Comparison of ENCODE assay signal across 22 cellular contexts in the genomic region with DNA sequence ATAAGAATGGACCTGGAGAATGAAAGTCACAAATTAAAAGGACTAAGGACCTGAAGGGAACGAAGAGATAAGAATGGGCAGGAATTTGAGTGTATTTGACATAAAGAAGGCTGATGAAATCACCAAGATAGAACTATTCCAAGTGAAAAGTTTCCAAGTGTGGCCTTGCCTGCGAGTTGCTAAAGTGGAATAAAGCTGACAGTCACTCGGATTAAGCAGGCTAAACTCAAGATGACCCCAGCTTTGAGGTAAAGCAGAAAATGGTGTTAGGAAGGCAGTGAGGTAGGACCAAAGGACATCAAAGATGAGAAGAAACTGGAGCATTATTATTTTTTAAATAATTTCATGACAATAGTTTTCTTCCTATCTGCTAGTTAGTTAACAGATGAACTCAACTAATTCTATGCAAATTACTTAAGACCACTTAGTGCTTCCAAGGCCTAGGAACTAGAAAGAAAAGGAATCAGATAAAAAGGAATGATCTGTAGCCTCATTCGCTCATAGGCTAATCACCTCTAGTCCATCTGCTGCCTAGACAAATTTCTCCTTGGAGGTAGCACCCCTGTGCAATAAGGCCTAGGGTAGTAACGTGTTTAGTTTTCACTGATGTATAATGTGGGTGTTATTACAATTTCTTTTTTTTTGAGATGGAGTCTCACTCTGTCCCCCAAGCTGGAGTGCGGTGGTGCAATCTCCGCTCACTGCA. TPM values are rescaled to one million over a fixed set of nuclear protein-coding genes. Genes with fewer than 3 reads are reported as not detected.
DNase-seq lines count a peak whose midpoint lies in the region; TF ChIP-seq lines count a peak whose summit lies in the region.
"Had no signal": no experiment of that assay in that cellular context is flagged by ENCODE, and none has a peak within 500 bp of the region (broad histone marks: within the 10 kb centered on the region; RNA-seq: fewer than 3 reads in every experiment).

No MANE protein-coding gene starts in this region.

- no peak overlapping the region for H3K9ac ChIP-seq in H9 (ENCODE audit: extremely low read depth, insufficient read length, low read length)
- H3K9ac ChIP-seq in OCI-LY1 (ENCODE audit: low read length): no peak overlapping the region

- no peak overlapping the region for H3K4me3 ChIP-seq in OCI-LY1 (ENCODE audit: low read depth, low read length, poor library complexity, severe bottlenecking)
- H3K4me3 ChIP-seq: esophagus muscularis mucosa, left ventricle myocardium inferior, mucosa of descending colon, sigmoid colon had no signal

- H3K27me3 ChIP-seq in H9 (ENCODE audit: insufficient read depth, low read length) (no peaks in the 10 kb centered on the region), OCI-LY1 (ENCODE audit: insufficient read depth, low read length) (no peaks in the 10 kb centered on the region)
- H3K27me3 ChIP-seq: esophagus muscularis mucosa, sigmoid colon had no signal

- no peaks in the 10 kb centered on the region for H3F3A ChIP-seq in OCI-LY1 (ENCODE audit: insufficient read depth, low read length)

- H3K4me2 ChIP-seq in H9 (ENCODE audit: insufficient read depth, insufficient read length, low read length): no peak overlapping the region
- 0 out of 2 replicates have a peak overlapping the region, but pooled peaks have one; percentile 2 for H3K4me2 ChIP-seq in OCI-LY1 (ENCODE audit: low read length)

- H4K5ac ChIP-seq in H9 (ENCODE audit: insufficient read length, low read depth, low read length): no peak overlapping the region

- no peak overlapping the region for H3T11ph ChIP-seq in H9 (ENCODE audit: low read length)

- no peaks in the 10 kb centered on the region for H3K9me2 ChIP-seq in OCI-LY1 (ENCODE audit: low read depth, low read length)

- no peak overlapping the region for H3K27ac ChIP-seq in H9 (ENCODE audit: insufficient read length, low read depth, low read length)
- H3K27ac ChIP-seq in OCI-LY1 (ENCODE audit: low read depth, low read length, poor library complexity, severe bottlenecking): no peak overlapping the region
- H3K27ac ChIP-seq: esophagus muscularis mucosa, left ventricle myocardium inferior, sigmoid colon had no signal

- H3K4me3 Mint-ChIP-seq in H9 (no peak overlapping the region), brain (peak overlapping the region in 4 of 5 experiments; percentile 8 to 61 (median 40)), nephron progenitor cell (no peak overlapping the region)
- H3K4me3 Mint-ChIP-seq: activated CD8-positive, alpha-beta T cell treated with anti-CD3 and anti-CD28 coated beads for 36 hours; activated naive CD8-positive, alpha-beta T cell treated with anti-CD3 and anti-CD28 coated beads, Interleukin-2, amount 10 ng/mL, durations not matched to agents 7 days and 5 days; stimulated activated naive CD8-positive, alpha-beta T cell treated with anti-CD3 and anti-CD28 coated beads, Interleukin-15, Interleukin-2, amounts not matched to agents 100 ng/mL and 50 ng/mL, for 24 hours; T-helper 1 cell treated with Interleukin-12 subunit alpha and Interleukin-12 subunit beta and Interleukin-4 antibody, amounts not matched to agents 30 μg/mL and 1 μg/mL, for 36 hours; type B pancreatic cell had no signal

- H3K14ac ChIP-seq in H9 (ENCODE audit: insufficient read depth, low read length): no peak overlapping the region

- H3K56ac ChIP-seq in H9 (ENCODE audit: insufficient read length, low read depth, low read length): no peak overlapping the region

- H3K4me1 Mint-ChIP-seq in H9 (peaks cover 51 to 55% of the 10 kb centered on the region in 2 experiments), brain (peaks cover 67% of the 10 kb centered on the region), nephron progenitor cell (peaks cover 56% of the 10 kb centered on the region)

- H3K27me3 Mint-ChIP-seq in H9 (ENCODE audit: low read depth) (no peaks in the 10 kb centered on the region), brain (no peaks in the 10 kb centered on the region), nephron progenitor cell (ENCODE audit: low read depth, poor library complexity) (no peaks in the 10 kb centered on the region)
- H3K27me3 Mint-ChIP-seq: activated CD8-positive, alpha-beta T cell treated with anti-CD3 and anti-CD28 coated beads for 36 hours; activated naive CD8-positive, alpha-beta T cell treated with anti-CD3 and anti-CD28 coated beads, Interleukin-2, amount 10 ng/mL, durations not matched to agents 7 days and 5 days; stimulated activated naive CD8-positive, alpha-beta T cell treated with anti-CD3 and anti-CD28 coated beads, Interleukin-15, Interleukin-2, amounts not matched to agents 100 ng/mL and 50 ng/mL, for 24 hours; type B pancreatic cell had no signal

- no peak overlapping the region for H2BK15ac ChIP-seq in H9 (ENCODE audit: low read depth, low read length)

- H3K23ac ChIP-seq in H9 (ENCODE audit: insufficient read length, low read depth, low read length): no peak overlapping the region

- H3K36me3 Mint-ChIP-seq in H9 (ENCODE audit: insufficient read depth in 1 of 3, low read depth in 3 of 3): peaks cover 0 to 8% (median 3%) of the 10 kb centered on the region in 3 experiments; a peak in 3 of 7 replicates
- H3K36me3 Mint-ChIP-seq in brain: peaks cover 8% of the 10 kb centered on the region
- peaks cover 17% of the 10 kb centered on the region for H3K36me3 Mint-ChIP-seq in nephron progenitor cell (ENCODE audit: low read depth)

- H3K27ac Mint-ChIP-seq in H9 (peak overlapping the region; percentile 18 to 81 (median 45); a peak in 4 of 7 replicates), brain (peak overlapping the region; percentile 1 to 91 (median 65)), nephron progenitor cell (peak overlapping the region; percentile 89)
- H3K27ac Mint-ChIP-seq: activated CD8-positive, alpha-beta T cell treated with anti-CD3 and anti-CD28 coated beads for 36 hours; activated naive CD8-positive, alpha-beta T cell treated with anti-CD3 and anti-CD28 coated beads, Interleukin-2, amount 10 ng/mL, durations not matched to agents 7 days and 5 days; stimulated activated naive CD8-positive, alpha-beta T cell treated with anti-CD3 and anti-CD28 coated beads, Interleukin-15, Interleukin-2, amounts not matched to agents 100 ng/mL and 50 ng/mL, for 24 hours; T-helper 1 cell treated with Interleukin-12 subunit alpha and Interleukin-12 subunit beta and Interleukin-4 antibody, amounts not matched to agents 30 μg/mL and 1 μg/mL, for 36 hours; type B pancreatic cell had no signal

- peaks cover 20% of the 10 kb centered on the region for H3K36me3 ChIP-seq in OCI-LY1 (ENCODE audit: insufficient read depth, low read length)
- H3K36me3 ChIP-seq: esophagus muscularis mucosa, left ventricle myocardium inferior, sigmoid colon had no signal

- H3K9me3 ChIP-seq in H9 (ENCODE audit: control insufficient read depth, low read depth, low read length) (no peaks in the 10 kb centered on the region), OCI-LY1 (ENCODE audit: low read length) (no peaks in the 10 kb centered on the region)
- H3K9me3 ChIP-seq: esophagus muscularis mucosa, left ventricle myocardium inferior, mucosa of descending colon, sigmoid colon had no signal

- TF ChIP-seq CTCF in H9 (conservative IDR thresholded peaks at IDR 0.05): no peak
- TF ChIP-seq CTCF in OCI-LY1 (IDR thresholded peaks at IDR 0.05; ENCODE audit: low read length): no peak
- TF ChIP-seq CTCF in brain (conservative IDR thresholded peaks at IDR 0.05): no peak
- TF ChIP-seq CTCF in nephron progenitor cell (IDR thresholded peaks at IDR 0.05): no peak

- H3K4ac ChIP-seq in H9 (ENCODE audit: low read depth, low read length): no peak overlapping the region

- H4K91ac ChIP-seq in H9 (ENCODE audit: insufficient read length, low read depth, low read length): no peak overlapping the region

- no peaks in the 10 kb centered on the region for H3K79me1 ChIP-seq in H9 (ENCODE audit: insufficient read depth, low read depth, low read length, poor library complexity, severe bottlenecking)

- no peak overlapping the region for H2BK12ac ChIP-seq in H9 (ENCODE audit: insufficient read length, low read depth, low read length)

- H4K8ac ChIP-seq in H9 (replicated peaks; ENCODE audit: insufficient read length, low read depth, low read length): no peak overlapping the region

- H2AFZ ChIP-seq in H9 (ENCODE audit: low read length): no peak overlapping the region
- no peak overlapping the region for H2AFZ ChIP-seq in OCI-LY1 (ENCODE audit: low read length)

- WGBS in H9 (ENCODE audit: extremely low coverage, insufficient read length, low lambda C conversion rate): no CpG with 5 or more reads among the region's 7 CpGs

- no peak overlapping the region for H2BK5ac ChIP-seq in H9 (ENCODE audit: insufficient read length, low read length)

- H3K9me3 Mint-ChIP-seq in H9 (no peaks in the 10 kb centered on the region), brain (no peaks in the 10 kb centered on the region), nephron progenitor cell (no peaks in the 10 kb centered on the region)
- H3K9me3 Mint-ChIP-seq: activated CD8-positive, alpha-beta T cell treated with anti-CD3 and anti-CD28 coated beads for 36 hours; activated naive CD8-positive, alpha-beta T cell treated with anti-CD3 and anti-CD28 coated beads, Interleukin-2, amount 10 ng/mL, durations not matched to agents 7 days and 5 days; stimulated activated naive CD8-positive, alpha-beta T cell treated with anti-CD3 and anti-CD28 coated beads, Interleukin-15, Interleukin-2, amounts not matched to agents 100 ng/mL and 50 ng/mL, for 24 hours; T-helper 1 cell treated with Interleukin-12 subunit alpha and Interleukin-12 subunit beta and Interleukin-4 antibody, amounts not matched to agents 30 μg/mL and 1 μg/mL, for 36 hours; type B pancreatic cell had no signal

- no peak overlapping the region for H2BK20ac ChIP-seq in H9 (ENCODE audit: low read depth, low read length, poor library complexity, severe bottlenecking)

- DNase-seq in H9: no peak
- DNase-seq in nephron progenitor cell: no peak
- no peak for DNase-seq in retina
- DNase-seq in stimulated activated CD4-positive, alpha-beta T cell treated with anti-CD3 and anti-CD28 coated beads, Interleukin-2, amount 100 ng/mL, for 24 hours: no peak
- no peak for DNase-seq in cerebellar cortex (ENCODE audit: low spot score)
- DNase-seq: activated CD8-positive, alpha-beta T cell treated with anti-CD3 and anti-CD28 coated beads for 36 hours; activated naive CD8-positive, alpha-beta T cell treated with anti-CD3 and anti-CD28 coated beads, Interleukin-2, amount 10 ng/mL, durations not matched to agents 7 days and 5 days; head of caudate nucleus; KG1; left ventricle myocardium inferior; mucosa of descending colon; NCI-H1048; NCI-H2029; NK-92 treated with Interleukin-12 subunit alpha and Interleukin-12 subunit beta, amount 100 ng/mL, for 24 hours; nucleus accumbens; sigmoid colon had no signal

- H3K18ac ChIP-seq in H9 (ENCODE audit: insufficient read length, low read depth, low read length): no peak overlapping the region

- H3K4me1 ChIP-seq in H9 (ENCODE audit: insufficient read depth, low read length) (peaks cover 13% of the 10 kb centered on the region), OCI-LY1 (ENCODE audit: insufficient read depth, low read length, severe bottlenecking) (peaks cover 79% of the 10 kb centered on the region)
- H3K4me1 ChIP-seq: esophagus muscularis mucosa, left ventricle myocardium inferior, sigmoid colon had no signal

- H3K79me2 ChIP-seq in H9 (ENCODE audit: insufficient read depth, low read length) (peaks cover 27% of the 10 kb centered on the region; the same call in 1 of the 2 replicates), OCI-LY1 (ENCODE audit: insufficient read depth, low read length) (peaks cover 100% of the 10 kb centered on the region)

- H4K20me1 ChIP-seq in H9 (ENCODE audit: control insufficient read depth, insufficient read depth, insufficient read length): no peaks in the 10 kb centered on the region
- H4K20me1 ChIP-seq in OCI-LY1 (ENCODE audit: insufficient read depth, low read length): peaks cover 5% of the 10 kb centered on the region; the same call in 1 of the 2 replicates

- no peaks in the 10 kb centered on the region for H3K23me2 ChIP-seq in H9 (ENCODE audit: insufficient read length, low read depth, low read length, poor library complexity, severe bottlenecking)

- H2BK120ac ChIP-seq in H9 (ENCODE audit: low read depth, low read length, poor library complexity, severe bottlenecking): no peak overlapping the region

- no peak overlapping the region for H2AK5ac ChIP-seq in H9 (ENCODE audit: insufficient read length, low read length)

RNA-seq across cellular contexts. Expression of a gene that starts 34.5 kb away (rescaled TPM):
- 39.4 and 41.3 TPM in 2 replicates for total RNA-seq in H9 (2021)
- 21.9 TPM for polyA plus RNA-seq in brain (ENCODE audit: insufficient read depth, low read depth, low replicate concordance)

Comparison
In these comparisons a context has a peak if more than half of its experiments do, and no peak if none do; other contexts are left out.
1. H3K4me3 Mint-ChIP-seq: peak in brain (4 of 5); none in H9 (0 of 2) and nephron progenitor cell (single experiment).
2. Peak in every context shown above with its lines, with median percentiles within 50 percentile points of each other: H3K27ac Mint-ChIP-seq.